ENCODE assay signal across 8 cellular contexts in the genomic region with DNA sequence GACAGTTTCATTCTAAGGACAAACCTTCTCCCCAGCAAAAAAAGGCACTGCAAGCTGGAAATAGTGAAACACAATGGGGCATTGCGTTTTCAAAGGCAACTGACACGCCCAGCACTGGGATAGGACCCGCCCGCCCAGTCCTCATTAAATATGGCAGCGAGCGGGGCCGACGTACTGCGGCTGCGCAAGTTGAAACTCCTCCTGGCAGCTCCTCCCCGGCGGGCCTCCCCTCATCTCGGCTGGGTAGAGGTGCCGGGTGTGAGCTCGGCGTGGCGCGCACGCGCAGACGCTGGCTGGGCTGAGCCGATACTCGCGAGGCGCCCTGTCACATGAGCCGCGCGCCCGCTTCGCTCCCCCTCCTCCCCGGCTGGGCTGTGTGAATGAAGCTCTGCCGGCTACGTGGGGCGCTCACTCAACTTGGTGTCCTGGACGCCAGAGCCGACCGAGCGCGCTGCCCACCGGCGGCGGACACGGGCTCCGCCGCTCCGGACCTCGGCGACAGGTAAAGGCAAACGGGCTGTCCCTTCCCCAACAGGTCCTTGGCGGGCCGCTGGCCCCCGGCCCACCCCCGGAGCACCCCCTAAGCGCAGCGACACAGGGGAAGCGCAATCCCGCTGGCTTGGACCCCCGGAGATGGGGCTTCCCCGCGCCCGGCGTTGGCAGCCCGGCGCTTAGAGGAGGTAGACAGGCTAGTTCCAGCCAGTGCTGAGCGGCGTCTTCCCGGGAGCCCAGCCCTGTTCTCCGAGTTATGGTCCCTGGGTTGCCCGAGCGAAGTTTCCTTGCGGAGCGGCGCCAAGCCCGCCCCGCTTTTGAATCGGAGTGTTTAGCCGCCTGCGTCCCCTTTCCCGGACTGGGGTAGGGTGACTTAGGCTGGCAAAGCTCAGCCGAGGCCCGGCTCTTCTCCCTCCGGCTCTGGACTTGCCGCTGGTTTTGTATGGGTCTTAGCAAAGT. TPM values are rescaled to one million over a fixed set of nuclear protein-coding genes. Genes with fewer than 3 reads are reported as not detected.
DNase-seq lines count a peak whose midpoint lies in the region; ATAC-seq and TF ChIP-seq lines count a peak whose summit lies in the region.

Gene CLCN5 (plus strand): TSS at position 306 of the 951 bp plus-strand sequence. CDS start 2,703 bp downstream, outside the sequence.

- H3K27ac ChIP-seq in osteoblast (ENCODE audit: low read depth, low read length) (peak within 1 kb of the TSS; percentile 57), thoracic aorta (peak within 1 kb of the TSS; percentile 43 to 77)

- no peaks in the 10 kb centered on the region for H3K79me2 ChIP-seq in osteoblast (ENCODE audit: insufficient read depth, low read length)

- H4K20me1 ChIP-seq in osteoblast (ENCODE audit: insufficient read depth, low read length), result no peaks in the 10 kb centered on the region

- no peak for TF ChIP-seq CTCF in GM10248 (IDR thresholded peaks at IDR 0.05; ENCODE audit: control extremely low read depth, extremely low read depth, low read depth, missing control alignments)
- no peak for TF ChIP-seq CTCF in osteoblast (IDR thresholded peaks at IDR 0.05; ENCODE audit: extremely low read depth, low read depth, low read length)
- TF ChIP-seq CTCF in thoracic aorta (IDR thresholded peaks at IDR 0.05), result no peak

- H2AFZ ChIP-seq in osteoblast (ENCODE audit: low read length), result peak within 1 kb of the TSS; percentile 83

- no peaks in the 10 kb centered on the region for H3K36me3 ChIP-seq in osteoblast (ENCODE audit: insufficient read depth, low read length)
- H3K36me3 ChIP-seq in thoracic aorta, result no peaks in the 10 kb centered on the region

- peaks cover 12% of the 10 kb centered on the region for H3K4me1 Mint-ChIP-seq in activated naive CD8-positive, alpha-beta T cell (ENCODE audit: low read depth)

- H3K9me3 ChIP-seq in osteoblast (ENCODE audit: low read depth, low read length), result no peaks in the 10 kb centered on the region
- H3K9me3 ChIP-seq in thoracic aorta, result no peaks in the 10 kb centered on the region

- H3K4me1 ChIP-seq in osteoblast (ENCODE audit: insufficient read depth, low read length) (no peaks in the 10 kb centered on the region), thoracic aorta (ENCODE audit: control insufficient read depth in 1 of 2, low read depth in 2 of 2) (peaks cover 0 to 11% of the 10 kb centered on the region in 2 donors)

- H3K9me3 Mint-ChIP-seq in activated naive CD8-positive, alpha-beta T cell (ENCODE audit: low read depth), result no peaks in the 10 kb centered on the region

- peak within 1 kb of the TSS; percentile 76 for H3K4me3 ChIP-seq in osteoblast (ENCODE audit: insufficient read depth, low read length)
- peak within 1 kb of the TSS; percentile 88 for H3K4me3 ChIP-seq in thoracic aorta

- DNase-seq in GM10248 (ENCODE audit: extremely low spot score), result peak; percentile 93
- peak; percentile 94 for DNase-seq in NCI-H1092 (lab: John Stamatoyannopoulos, UW)
- peak; percentile 95 for DNase-seq in glomerular visceral epithelial cell (ENCODE audit: extremely low spot score)
- DNase-seq in osteoblast (ENCODE audit: insufficient read length, low spot score, missing footprints), result peak; percentile 95
- peak; percentile 77 for DNase-seq in thoracic aorta (ENCODE audit: low spot score)

- peak within 1 kb of the TSS; percentile 87 for H3K4me2 ChIP-seq in osteoblast (ENCODE audit: insufficient read depth, low read length)

- H3K27me3 ChIP-seq in osteoblast (ENCODE audit: insufficient read depth, low read length) (no peaks in the 10 kb centered on the region), thoracic aorta (replicated peaks; ENCODE audit: insufficient read depth) (no peaks in the 10 kb centered on the region)

- ATAC-seq in HG02610 (IDR thresholded peaks at IDR 0.05; ENCODE audit: unreplicated experiment) (peak; percentile 95), SK-N-SH treated with all-trans-retinoic acid at 6 μM for 48 hours (peak; percentile 95), thoracic aorta (ENCODE audit: insufficient number of reproducible peaks, low FRiP score, low read depth) (peak; percentile 89)

- no peaks in the 10 kb centered on the region for H3K27me3 Mint-ChIP-seq in activated naive CD8-positive, alpha-beta T cell

- peak within 1 kb of the TSS; percentile 50 for H3K27ac Mint-ChIP-seq in activated naive CD8-positive, alpha-beta T cell

- peak within 1 kb of the TSS; percentile 84 for H3K4me3 Mint-ChIP-seq in activated naive CD8-positive, alpha-beta T cell

- POLR2A ChIA-PET in GM10248 (lab: Yijun Ruan, JAX), result no interaction called here

- peaks cover 4% of the 10 kb centered on the region for H3K36me3 Mint-ChIP-seq in activated naive CD8-positive, alpha-beta T cell

- CTCF ChIA-PET in GM10248 (lab: Yijun Ruan, JAX), result interaction anchor here (1.0 to 4.9 kb wide), 6 partner anchors 10 to 285 kb away, joined by 3 to 28 read pairs (median 4); no protein-coding TSS in a partner anchor

TF ChIP-seq in SK-N-SH treated with all-trans-retinoic acid at 6 μM for 48 hours, 23 proteins besides CTCF, POLR2A, EP300 and RAD21:
- TF ChIP-seq GLIS3 (CRISPR knock-in tag; IDR thresholded peaks at IDR 0.05) (no peak), RARB (CRISPR knock-in tag; IDR thresholded peaks at IDR 0.05) (no peak), PPARA (CRISPR knock-in tag; IDR thresholded peaks at IDR 0.05; ENCODE audit: borderline replicate concordance) (no peak), OSR1 (CRISPR knock-in tag; IDR thresholded peaks at IDR 0.05) (no peak), TSHZ2 (CRISPR knock-in tag; IDR thresholded peaks at IDR 0.05) (no peak), ARNTL (CRISPR knock-in tag; IDR thresholded peaks at IDR 0.05; ENCODE audit: borderline replicate concordance, low read depth) (no peak), ZC3H10 (CRISPR knock-in tag; IDR thresholded peaks at IDR 0.05) (no peak), ESRRG (CRISPR knock-in tag; IDR thresholded peaks at IDR 0.05) (no peak), ZNF565 (CRISPR knock-in tag; conservative IDR thresholded peaks at IDR 0.05; ENCODE audit: low read depth) (no peak), ISL1 (CRISPR knock-in tag; IDR thresholded peaks at IDR 0.05) (no peak), ZNF8 (CRISPR knock-in tag; IDR thresholded peaks at IDR 0.05) (no peak), BACH2 (CRISPR knock-in tag; IDR thresholded peaks at IDR 0.05; ENCODE audit: borderline replicate concordance) (no peak), ZFP30 (CRISPR knock-in tag; IDR thresholded peaks at IDR 0.05) (no peak)
- TF ChIP-seq, protein P1, sequence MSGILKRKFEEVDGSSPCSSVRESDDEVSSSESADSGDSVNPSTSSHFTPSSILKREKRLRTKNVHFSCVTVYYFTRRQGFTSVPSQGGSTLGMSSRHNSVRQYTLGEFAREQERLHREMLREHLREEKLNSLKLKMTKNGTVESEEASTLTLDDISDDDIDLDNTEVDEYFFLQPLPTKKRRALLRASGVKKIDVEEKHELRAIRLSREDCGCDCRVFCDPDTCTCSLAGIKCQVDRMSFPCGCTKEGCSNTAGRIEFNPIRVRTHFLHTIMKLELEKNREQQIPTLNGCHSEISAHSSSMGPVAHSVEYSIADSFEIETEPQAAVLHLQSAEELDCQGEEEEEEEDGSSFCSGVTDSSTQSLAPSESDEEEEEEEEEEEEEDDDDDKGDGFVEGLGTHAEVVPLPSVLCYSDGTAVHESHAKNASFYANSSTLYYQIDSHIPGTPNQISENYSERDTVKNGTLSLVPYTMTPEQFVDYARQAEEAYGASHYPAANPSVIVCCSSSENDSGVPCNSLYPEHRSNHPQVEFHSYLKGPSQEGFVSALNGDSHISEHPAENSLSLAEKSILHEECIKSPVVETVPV (CRISPR knock-in tag; IDR thresholded peaks at IDR 0.05), result no peak

RNA-seq across cellular contexts. Expression of gene CLCN5, which starts in this region (rescaled TPM):
- total RNA-seq in osteoblast, result 13.0 and 13.8 TPM in 2 replicates
- total RNA-seq in thoracic aorta, result 1 to 10 TPM; 6.3 to 9.6 TPM

Comparison
In these comparisons a context has a peak if more than half of its experiments do, and no peak if none do; other contexts are left out.
1. Peak in every context shown above with its lines: DNase-seq, ATAC-seq, H3K4me3 ChIP-seq and H3K27ac ChIP-seq.